ENCODE assay signal across 10 cellular contexts in genomic region chr10:93074597-93075368, GRCh38. TPM values are rescaled to one million over a fixed set of nuclear protein-coding genes. Genes with fewer than 3 reads are reported as not detected.
A peak's percentile ranks its signal among the peaks of the same experiment; 100 is the strongest.
DNase-seq lines count a peak whose midpoint lies in the region; ATAC-seq and TF ChIP-seq lines count a peak whose summit lies in the region.
"Had no signal": no experiment of that assay in that cellular context is flagged by ENCODE, and none has a peak within 500 bp of the region (broad histone marks: within the 10 kb centered on the region; RNA-seq: fewer than 3 reads in every experiment).

No MANE protein-coding gene starts in this region.

- H3K27me3 ChIP-seq in right atrium auricular region: peaks cover 15 to 23% of the 10 kb centered on the region in 2 donors
- peaks cover 72% of the 10 kb centered on the region for H3K27me3 ChIP-seq in lower lobe of right lung (ENCODE audit: low read depth)
- no peaks in the 10 kb centered on the region for H3K27me3 ChIP-seq in aorta (ENCODE audit: control insufficient read depth in 1 of 2, insufficient read depth in 2 of 2, low read length in 1 of 2)

- peaks cover 19% of the 10 kb centered on the region for H3K4me1 Mint-ChIP-seq in activated T-helper 2 cell treated with anti-CD3 and anti-CD28 coated beads, Interferon-gamma antibody, Interleukin-2, Interleukin-4, amounts not matched to agents 10 μg/mL and 5 μg/mL and 100 μg/mL, durations not matched to agents 14 hours and 24 hours and 36 hours (ENCODE audit: low read depth)

- H3K27me3 Mint-ChIP-seq in activated T-helper 2 cell treated with anti-CD3 and anti-CD28 coated beads, Interferon-gamma antibody, Interleukin-2, Interleukin-4, amounts not matched to agents 10 μg/mL and 5 μg/mL and 100 μg/mL, durations not matched to agents 14 hours and 24 hours and 36 hours (ENCODE audit: low read depth): peaks cover 74% of the 10 kb centered on the region

- no peaks in the 10 kb centered on the region for H3K9me3 Mint-ChIP-seq in activated T-helper 2 cell treated with anti-CD3 and anti-CD28 coated beads, Interferon-gamma antibody, Interleukin-2, Interleukin-4, amounts not matched to agents 10 μg/mL and 5 μg/mL and 100 μg/mL, durations not matched to agents 14 hours and 24 hours and 36 hours

- H3K4me3 Mint-ChIP-seq in activated T-helper 2 cell treated with anti-CD3 and anti-CD28 coated beads, Interferon-gamma antibody, Interleukin-2, Interleukin-4, amounts not matched to agents 10 μg/mL and 5 μg/mL and 100 μg/mL, durations not matched to agents 14 hours and 24 hours and 36 hours (ENCODE audit: low read depth): peak overlapping the region; percentile 75

- no peak overlapping the region for H3K27ac ChIP-seq in right atrium auricular region
- no peak overlapping the region for H3K27ac ChIP-seq in lower lobe of right lung
- H3K27ac ChIP-seq in aorta (ENCODE audit: low read depth in 1 of 2, low read length in 2 of 2): no peak overlapping the region

- 3 to 4% methylated on average over 66 to 67 of the region's 67 CpGs for WGBS in aorta, 2 donors

- intact Hi-C loops in Right ventricle myocardium superior (cut with DNase I) (no loop called here), lower lobe of right lung (cut with DNase I) (no loop called here), aorta (cut with DNase I) (no loop called here)
- intact Hi-C loops in activated T-helper 2 cell treated with anti-CD3 and anti-CD28 coated beads, Interferon-gamma antibody, Interleukin-2, Interleukin-4, amounts not matched to agents 10 μg/mL and 5 μg/mL and 100 μg/mL, durations not matched to agents 14 hours and 24 hours and 36 hours (cut with micrococcal nuclease): loop anchor here (5.0 kb wide), 1 partner anchor 283 kb away; no protein-coding TSS in a partner anchor

- no peak overlapping the region for H3K27ac Mint-ChIP-seq in activated T-helper 2 cell treated with anti-CD3 and anti-CD28 coated beads, Interferon-gamma antibody, Interleukin-2, Interleukin-4, amounts not matched to agents 10 μg/mL and 5 μg/mL and 100 μg/mL, durations not matched to agents 14 hours and 24 hours and 36 hours

- peak; percentile 26 for DNase-seq in right atrium auricular region (ENCODE audit: low spot score)
- no peak for DNase-seq in Right ventricle myocardium superior
- no peak for DNase-seq in activated T-helper 2 cell treated with anti-CD3 and anti-CD28 coated beads, Interferon-gamma antibody, Interleukin-2, Interleukin-4, amounts not matched to agents 10 μg/mL and 5 μg/mL and 100 μg/mL, durations not matched to agents 14 hours and 24 hours and 36 hours (ENCODE audit: low spot score)
- DNase-seq in lower lobe of right lung: no peak
- DNase-seq in aorta: no peak
- no peak for DNase-seq in nucleus accumbens (lab: John Stamatoyannopoulos, UW)
- DNase-seq: activated CD4-positive, alpha-beta T cell treated with anti-CD3 and anti-CD28 coated beads for 4 hours; NCI-H748 treated with DMSO at 0.1 percent for 48 hours had no signal

- no peaks in the 10 kb centered on the region for H3K36me3 Mint-ChIP-seq in activated T-helper 2 cell treated with anti-CD3 and anti-CD28 coated beads, Interferon-gamma antibody, Interleukin-2, Interleukin-4, amounts not matched to agents 10 μg/mL and 5 μg/mL and 100 μg/mL, durations not matched to agents 14 hours and 24 hours and 36 hours (ENCODE audit: low read depth)

- H3K4me1 ChIP-seq in right atrium auricular region (peaks cover 0 to 39% of the 10 kb centered on the region in 2 donors), lower lobe of right lung (peaks cover 35% of the 10 kb centered on the region), aorta (ENCODE audit: control insufficient read depth in 1 of 2, insufficient read depth in 2 of 2, low read length in 2 of 2) (no peaks in the 10 kb centered on the region)

- H3K4me3 ChIP-seq in right atrium auricular region (no peak overlapping the region), lower lobe of right lung (peak overlapping the region; percentile 45), aorta (ENCODE audit: low read length in 2 of 2) (no peak overlapping the region)

- H3K36me3 ChIP-seq in right atrium auricular region (no peaks in the 10 kb centered on the region), lower lobe of right lung (no peaks in the 10 kb centered on the region), aorta (ENCODE audit: control insufficient read depth in 1 of 2, insufficient read depth in 2 of 2, low read length in 1 of 2) (no peaks in the 10 kb centered on the region)

- TF ChIP-seq CTCF in right atrium auricular region (IDR thresholded peaks at IDR 0.05): no peak
- TF ChIP-seq CTCF in lower lobe of right lung (IDR thresholded peaks at IDR 0.05): no peak

- ATAC-seq in Right ventricle myocardium superior (ENCODE audit: poor library complexity) (no peak), lower lobe of right lung (no peak), aorta (ENCODE audit: low FRiP score) (peak; percentile 31), HG03342 (IDR thresholded peaks at IDR 0.05; ENCODE audit: unreplicated experiment) (no peak), HG02884 (IDR thresholded peaks at IDR 0.05; ENCODE audit: unreplicated experiment) (no peak)

- H3K9me3 ChIP-seq in right atrium auricular region (no peaks in the 10 kb centered on the region), lower lobe of right lung (no peaks in the 10 kb centered on the region), aorta (ENCODE audit: control insufficient read depth, low read length) (no peaks in the 10 kb centered on the region)

RNA-seq across cellular contexts. Expression of gene CYP26A1, which starts 1.1 kb away (rescaled TPM):
- total RNA-seq in right atrium auricular region (not detected), Right ventricle myocardium superior (not detected), lower lobe of right lung (not detected), aorta (not detected)
- not detected in 2 replicates for total RNA-seq in activated T-helper 2 cell treated with anti-CD3 and anti-CD28 coated beads, Interferon-gamma antibody, Interleukin-2, Interleukin-4, amounts not matched to agents 10 μg/mL and 5 μg/mL and 100 μg/mL, durations not matched to agents 14 hours and 24 hours and 36 hours
- polyA plus RNA-seq in aorta: not detected

RNA-seq across cellular contexts. Expression of gene CYP26C1, which starts 14.2 kb away (rescaled TPM):
- total RNA-seq in right atrium auricular region (not detected), Right ventricle myocardium superior (0.05 TPM), lower lobe of right lung (0.27 TPM), aorta (under 1 TPM; 0.21 to 0.23 TPM)
- 0.05 TPM in 1 of 2 replicates, not detected in the other for total RNA-seq in activated T-helper 2 cell treated with anti-CD3 and anti-CD28 coated beads, Interferon-gamma antibody, Interleukin-2, Interleukin-4, amounts not matched to agents 10 μg/mL and 5 μg/mL and 100 μg/mL, durations not matched to agents 14 hours and 24 hours and 36 hours
- polyA plus RNA-seq in aorta: not detected
